21 cellular contexts compared by ENCODE assay signal in the genomic region with DNA sequence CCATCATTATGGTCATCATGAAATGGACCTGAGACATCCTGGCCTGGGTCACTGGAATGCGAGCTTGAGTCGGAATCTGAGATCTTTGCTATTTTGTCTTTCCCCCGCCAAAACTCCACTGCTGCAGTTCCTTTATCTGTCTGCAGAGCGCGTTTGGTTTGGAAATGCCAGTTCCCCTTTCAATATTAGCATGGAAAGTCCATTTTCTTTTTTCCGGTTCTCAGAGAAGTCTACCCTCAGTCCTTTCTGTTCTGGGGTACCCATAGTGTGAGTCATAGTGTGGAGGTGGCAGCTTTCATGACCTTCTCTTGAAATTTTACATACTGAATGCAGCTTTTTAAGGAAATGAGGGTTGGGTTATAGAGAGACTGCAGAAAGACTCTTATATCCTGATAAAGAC. TPM values are rescaled to one million over a fixed set of nuclear protein-coding genes. Genes with fewer than 3 reads are reported as not detected.
DNase-seq lines count a peak whose midpoint lies in the region; ATAC-seq, FAIRE-seq and TF ChIP-seq lines count a peak whose summit lies in the region.
"Had no signal": no experiment of that assay in that cellular context is flagged by ENCODE, and none has a peak within 500 bp of the region (broad histone marks: within the 10 kb centered on the region; RNA-seq: fewer than 3 reads in every experiment).

No MANE protein-coding gene starts in this region.

- intact Hi-C loops in K562 (cut with micrococcal nuclease) = no loop called here

- no peaks in the 10 kb centered on the region for H3K9me1 ChIP-seq in K562 (ENCODE audit: control insufficient read depth, insufficient read depth, low read length)

- no peaks in the 10 kb centered on the region for H3K4me1 ChIP-seq in DOHH2 (ENCODE audit: control insufficient read depth, low read length)
- no peaks in the 10 kb centered on the region for H3K4me1 ChIP-seq in Karpas-422 (ENCODE audit: low read length)
- no peaks in the 10 kb centered on the region for H3K4me1 ChIP-seq in K562 (replicated peaks in 1 of 2; ENCODE audit: control insufficient read depth in 2 of 2, insufficient read depth in 2 of 2, low read length in 2 of 2)
- H3K4me1 ChIP-seq: adrenal gland, breast epithelium, thyroid gland had no signal

- H3K27me3 ChIP-seq in DOHH2 (ENCODE audit: control insufficient read depth, low read length) (peaks cover 5% of the 10 kb centered on the region; the same call in 1 of the 2 replicates), Karpas-422 (ENCODE audit: low read length) (no peaks in the 10 kb centered on the region), K562 (ENCODE audit: control insufficient read depth in 2 of 2, insufficient read depth in 2 of 2, low read length in 2 of 2) (no peaks in the 10 kb centered on the region)
- H3K27me3 ChIP-seq: adrenal gland, thyroid gland had no signal

- no peak for TF ChIP-seq RAD21 in K562 (CRISPR knock-in tag; conservative IDR thresholded peaks at IDR 0.05 in 1 of 2, IDR thresholded peaks at IDR 0.05 in 1 of 2)

- no peak for FAIRE-seq in K562 (lab: Jason Lieb, UNC)
- FAIRE-seq: endothelial cell of umbilical vein, keratinocyte had no signal

- no peaks in the 10 kb centered on the region for H3F3A ChIP-seq in DOHH2 (ENCODE audit: control insufficient read depth, insufficient read depth)

- DNase-seq in GM13976 (ENCODE audit: low spot score) = no peak
- DNase-seq in Karpas-422 = peak; percentile 47
- DNase-seq in K562 (ENCODE audit: extremely low read depth in 1 of 4, low spot score in 3 of 4) = peak in 1 of 4 experiments; percentile 19
- no peak for DNase-seq in foreskin melanocyte
- no peak for DNase-seq in hepatic stellate cell (ENCODE audit: low spot score)
- no peak for DNase-seq in erythroblast (lab: John Stamatoyannopoulos, UW)
- DNase-seq: activated CD4-positive, alpha-beta T cell treated with anti-CD3 and anti-CD28 coated beads for 4 hours; activated CD8-positive, alpha-beta memory T cell treated with anti-CD3 and anti-CD28 coated beads, Interleukin-2, amount 50 U/mL, for 4 hours; activated effector memory CD4-positive, alpha-beta T cell treated with anti-CD3 and anti-CD28 coated beads, Interleukin-2, amount 50 U/mL, for 16 hours; adrenal gland; COR-L47; hippocampal formation; NCI-H1436 treated with DMSO at 0.1 percent for 48 hours; NCI-H82; right cardiac atrium; thyroid gland had no signal

- CTCF ChIA-PET in K562 (lab: Yijun Ruan, JAX; ENCODE audit: low intra/inter-chr PET ratio) = no interaction called here

- H3K9me2 ChIP-seq in DOHH2 (replicated peaks; ENCODE audit: control insufficient read depth, low read length) (no peaks in the 10 kb centered on the region), Karpas-422 (replicated peaks; ENCODE audit: insufficient read depth, low read length) (no peaks in the 10 kb centered on the region)

- BruUV-seq in K562 (replicated peaks; lab: Mats Ljungman, UMichigan) = no TSS peak

- 0% methylated on average over 6 of the region's 6 CpGs for WGBS in K562 (ENCODE audit: insufficient coverage, low coverage, missing lambda C conversion rate)

- H3K9me3 ChIP-seq in DOHH2 (ENCODE audit: control insufficient read depth, insufficient read depth, low read length) = no peaks in the 10 kb centered on the region
- H3K9me3 ChIP-seq in Karpas-422 (ENCODE audit: low read length) = no peaks in the 10 kb centered on the region
- no peaks in the 10 kb centered on the region for H3K9me3 ChIP-seq in K562 (replicated peaks; ENCODE audit: control insufficient read depth, insufficient read depth, low read depth, low read length)
- H3K9me3 ChIP-seq: adrenal gland, breast epithelium, thyroid gland had no signal

- H3K9ac ChIP-seq in Karpas-422 (ENCODE audit: low read length) (no peak overlapping the region), K562 (ENCODE audit: insufficient read depth in 1 of 2, low read depth in 2 of 2, low read length in 2 of 2) (no peak overlapping the region)

- no peak for TF ChIP-seq POLR2A in K562 (conservative IDR thresholded peaks at IDR 0.05)
- TF ChIP-seq POLR2A in erythroblast (IDR thresholded peaks at IDR 0.05; ENCODE audit: low read length) = no peak

- no peaks in the 10 kb centered on the region for H3K79me2 ChIP-seq in DOHH2 (ENCODE audit: control insufficient read depth, low read length)
- H3K79me2 ChIP-seq in Karpas-422 (ENCODE audit: low read length) = no peaks in the 10 kb centered on the region
- no peaks in the 10 kb centered on the region for H3K79me2 ChIP-seq in K562 (ENCODE audit: control insufficient read depth, insufficient read depth, low read length)

- H3K4me3 ChIP-seq in DOHH2 (ENCODE audit: low read length) (no peak overlapping the region), Karpas-422 (ENCODE audit: low read length) (no peak overlapping the region), K562 (no peak overlapping the region)
- H3K4me3 ChIP-seq: adrenal gland, breast epithelium, thyroid gland had no signal

- in situ Hi-C loops in GM13976 (cut with MboI; ENCODE audit: low sequenced_read_pairs, unreplicated experiment) (no loop called here), K562 (cut with MboI) (no loop called here)

- H3K4me2 ChIP-seq in DOHH2 (ENCODE audit: low read length) = no peak overlapping the region
- no peak overlapping the region for H3K4me2 ChIP-seq in Karpas-422 (ENCODE audit: low read depth, low read length, poor library complexity, severe bottlenecking)
- no peak overlapping the region for H3K4me2 ChIP-seq in K562 (ENCODE audit: insufficient read depth, low read length)

- H3K36me3 ChIP-seq in DOHH2 (ENCODE audit: control insufficient read depth, low read length) = no peaks in the 10 kb centered on the region
- no peaks in the 10 kb centered on the region for H3K36me3 ChIP-seq in Karpas-422 (ENCODE audit: insufficient read depth, low read length)
- H3K36me3 ChIP-seq in K562 (ENCODE audit: control insufficient read depth, insufficient read depth, low read length) = no peaks in the 10 kb centered on the region
- H3K36me3 ChIP-seq: adrenal gland, breast epithelium, thyroid gland had no signal

- no peak for TF ChIP-seq EP300 in K562 (IDR thresholded peaks at IDR 0.05; ENCODE audit: low read length)

- TF ChIP-seq CTCF in DOHH2 (IDR thresholded peaks at IDR 0.05; ENCODE audit: low read depth, low read length, poor library complexity, severe bottlenecking) (peak; percentile 18), GM13976 (IDR thresholded peaks at IDR 0.05; ENCODE audit: borderline replicate concordance, control extremely low read depth, extremely low read depth, insufficient read depth, missing control alignments) (peak; percentile 9), K562 (IDR thresholded peaks at IDR 0.05 in 2 of 3, conservative IDR thresholded peaks at IDR 0.05 in 1 of 3; ENCODE audit: insufficient read depth in 2 of 3, low read depth in 1 of 3, low read length in 3 of 3) (peak; percentile 35 to 40 (median 37); a peak in 3 of 6 replicates)

- ATAC-seq in K562 (no peak), HG03045 (IDR thresholded peaks at IDR 0.05; ENCODE audit: unreplicated experiment) (no peak)
- ATAC-seq: right cardiac atrium had no signal

- no peaks in the 10 kb centered on the region for H4K20me1 ChIP-seq in DOHH2 (ENCODE audit: control insufficient read depth, insufficient read depth, low read depth, low read length)
- H4K20me1 ChIP-seq in Karpas-422 (ENCODE audit: insufficient read depth, low read depth, low read length) = no peaks in the 10 kb centered on the region
- no peaks in the 10 kb centered on the region for H4K20me1 ChIP-seq in K562 (replicated peaks; ENCODE audit: control insufficient read depth, insufficient read depth, low read length)

- POLR2A ChIA-PET in K562 (lab: Yijun Ruan, JAX) = no interaction called here

- no peak overlapping the region for H3K27ac ChIP-seq in DOHH2 (ENCODE audit: low read depth, low read length)
- H3K27ac ChIP-seq in Karpas-422 (ENCODE audit: low read length) = no peak overlapping the region
- no peak overlapping the region for H3K27ac ChIP-seq in K562 (ENCODE audit: extremely low read depth, low read depth, low read length)
- H3K27ac ChIP-seq: adrenal gland, breast epithelium, thyroid gland had no signal

- H2AFZ ChIP-seq in Karpas-422 (ENCODE audit: low read length) (no peak overlapping the region), K562 (ENCODE audit: low read depth, low read length) (no peak overlapping the region)

TF ChIP-seq in K562, 482 proteins besides CTCF, POLR2A, EP300 and RAD21 (continues in another document):
- TF ChIP-seq HMGN3 (IDR thresholded peaks at IDR 0.05; ENCODE audit: borderline replicate concordance, extremely low read depth, insufficient read length, low read depth, low read length) (no peak), SPI1 (IDR thresholded peaks at IDR 0.05; ENCODE audit: borderline replicate concordance, low read depth, low read length) (peak; percentile 82)
- TF ChIP-seq, protein P1, sequence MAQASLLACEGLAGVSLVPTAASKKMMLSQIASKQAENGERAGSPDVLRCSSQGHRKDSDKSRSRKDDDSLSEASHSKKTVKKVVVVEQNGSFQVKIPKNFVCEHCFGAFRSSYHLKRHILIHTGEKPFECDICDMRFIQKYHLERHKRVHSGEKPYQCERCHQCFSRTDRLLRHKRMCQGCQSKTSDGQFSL (CRISPR knock-in tag; IDR thresholded peaks at IDR 0.05) = no peak
- TF ChIP-seq, protein P1 (tag; IDR thresholded peaks at IDR 0.05) = peak in 1 of 2 experiments; percentile 24; a peak in 1 of 4 replicates

RNA-seq across cellular contexts. Expression of a gene that starts 14.6 kb away (rescaled TPM):
- 0.07 TPM in 1 of 2 replicates, not detected in the other for total RNA-seq in Karpas-422 (2014; rRNA removed; shearing (Covaris generic); ENCODE audit: low replicate concordance)
- total RNA-seq in K562 (2011; cell fraction: chromatin; rRNA removed; ENCODE audit: low replicate concordance) = not detected in 2 replicates
- not detected in 2 replicates for total RNA-seq in K562 (2011; cell fraction: nucleolus; rRNA removed)
- total RNA-seq in K562 (2011; cell fraction: nucleoplasm; rRNA removed) = not detected in 2 replicates
- not detected in 2 replicates for total RNA-seq in K562 (2014; rRNA removed)
- not detected in 2 replicates for total RNA-seq in K562 (2014; rRNA removed; fragmentation: Illumina TruSeq; extraction: Trizol)
- total RNA-seq in K562 (2015; rRNA removed; fragmentation: Illumina TruSeq; extraction: Trizol) = under 0.01 TPM in 1 of 2 replicates, not detected in the other
- total RNA-seq in K562 (2021) = 0.04 and 0.07 TPM in 2 replicates
- polyA plus RNA-seq in K562 (2011; rRNA removed) = not detected in 2 replicates
- not detected in 2 replicates for polyA plus RNA-seq in K562 (2011; cell fraction: cytosol; rRNA removed)
- polyA plus RNA-seq in K562 (2011; cell fraction: nucleus; rRNA removed) = 0.04 TPM in 1 of 2 replicates, not detected in the other
- 0.01 and 0.04 TPM in 2 replicates for polyA plus RNA-seq in K562 (2012)
- not detected in 2 replicates for polyA plus RNA-seq in K562 (2014; fragmentation: Illumina TruSeq; extraction: Trizol)
- polyA plus RNA-seq in K562 (2014; fragmentation: Nextera tagmentation; extraction: Ambion mirVana) = not detected
- not detected in 2 replicates for polyA plus RNA-seq in K562 (2014; rRNA removed)
- not detected in 2 replicates for polyA minus RNA-seq in K562 (2011; rRNA and poly(A)+ RNA removed)
- not detected in 2 replicates for polyA minus RNA-seq in K562 (2011; cell fraction: cytosol; rRNA and poly(A)+ RNA removed)
- polyA minus RNA-seq in K562 (2011; cell fraction: nucleus; rRNA and poly(A)+ RNA removed) = under 0.01 TPM in 1 of 2 replicates, not detected in the other
- total RNA-seq: endothelial cell of umbilical vein had no signal
- polyA plus RNA-seq: endothelial cell of umbilical vein, keratinocyte had no signal
